ENCODE assay signal across 8 cellular contexts in the genomic region with DNA sequence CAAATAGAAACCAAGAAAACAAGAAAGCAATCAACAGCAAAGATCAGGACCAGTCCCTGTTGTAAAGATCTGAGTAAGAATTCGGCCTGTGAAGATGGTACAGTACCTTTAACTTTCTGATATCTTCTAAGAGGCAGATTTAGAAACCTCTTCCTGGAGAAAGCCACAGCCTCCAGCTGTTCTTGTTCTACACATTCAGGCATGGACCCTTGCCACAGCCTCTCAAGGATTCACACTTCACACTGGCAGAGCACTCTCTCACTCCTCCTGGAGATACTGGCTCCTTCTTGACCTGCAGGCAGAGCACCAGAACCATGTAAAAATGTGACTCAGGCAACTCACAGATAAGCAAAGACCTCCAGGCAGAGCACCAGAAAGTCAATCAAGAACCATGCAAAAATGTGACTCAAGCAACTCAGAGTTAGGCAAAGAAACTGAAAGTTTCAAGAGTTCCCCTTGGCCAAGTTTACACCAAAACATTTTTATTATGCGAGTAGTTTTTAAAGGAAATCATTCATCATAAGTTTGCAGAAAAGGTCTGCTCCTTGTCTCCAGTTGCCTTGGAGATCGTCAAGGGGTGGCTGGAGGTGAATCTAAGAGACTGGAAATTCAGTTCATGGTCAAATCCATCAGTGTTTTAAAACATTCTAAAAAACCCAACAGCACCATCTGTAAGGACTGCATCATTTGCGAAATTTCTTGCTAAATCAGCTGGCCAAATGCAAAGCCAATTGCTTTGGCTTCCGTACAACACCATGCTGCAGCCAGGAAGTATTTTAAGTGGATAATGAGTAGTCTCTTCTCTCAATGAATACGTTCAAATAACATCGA.
A peak's percentile ranks its signal among the peaks of the same experiment; 100 is the strongest.
DNase-seq lines count a peak whose midpoint lies in the region; ATAC-seq and TF ChIP-seq lines count a peak whose summit lies in the region.

No MANE protein-coding gene starts in this region.

- H2AFZ ChIP-seq in neural progenitor cell (replicated peaks) = no peak overlapping the region

- DNase-seq in HS-5 (ENCODE audit: low read depth) (peak; percentile 37), fibroblast of mammary gland (ENCODE audit: low read depth) (peak; percentile 82), sciatic nerve (ENCODE audit: low spot score) (peak; percentile 58), neural progenitor cell (ENCODE audit: low spot score) (no peak), mesothelial cell of epicardium (ENCODE audit: low spot score in 2 of 2, unreplicated experiment in 2 of 2) (no peak)
- peak; percentile 53 for DNase-seq in activated CD4-positive, alpha-beta T cell treated with anti-CD3 and anti-CD28 coated beads for 48 hours

- H3K36me3 Mint-ChIP-seq in neural progenitor cell (no peaks in the 10 kb centered on the region), mesothelial cell of epicardium (peaks cover 3% of the 10 kb centered on the region)

- no peaks in the 10 kb centered on the region for H3K9me3 ChIP-seq in neural progenitor cell (ENCODE audit: low read depth)

- H3K9ac ChIP-seq in neural progenitor cell = no peak overlapping the region

- peaks cover 15% of the 10 kb centered on the region for H3F3A ChIP-seq in neural progenitor cell (ENCODE audit: low read depth)

- H3K4me1 Mint-ChIP-seq in neural progenitor cell (peaks cover 36% of the 10 kb centered on the region), mesothelial cell of epicardium (peaks cover 61% of the 10 kb centered on the region)

- H3K27ac ChIP-seq in neural progenitor cell = no peak overlapping the region

- TF ChIP-seq CTCF in fibroblast of mammary gland (conservative IDR thresholded peaks at IDR 0.05; ENCODE audit: control insufficient read depth, insufficient read depth, low read depth, low read length) (no peak), neural progenitor cell (IDR thresholded peaks at IDR 0.05) (no peak), mesothelial cell of epicardium (IDR thresholded peaks at IDR 0.05; ENCODE audit: unreplicated experiment) (no peak)

- H3K27ac Mint-ChIP-seq in neural progenitor cell = no peak overlapping the region
- no peak overlapping the region for H3K27ac Mint-ChIP-seq in mesothelial cell of epicardium

- H3K27me3 ChIP-seq in neural progenitor cell = no peaks in the 10 kb centered on the region

- H3K4me3 Mint-ChIP-seq in neural progenitor cell = no peak overlapping the region
- H3K4me3 Mint-ChIP-seq in mesothelial cell of epicardium = no peak overlapping the region

- H3K9me3 Mint-ChIP-seq in neural progenitor cell (peaks cover 8% of the 10 kb centered on the region), mesothelial cell of epicardium (peaks cover 4% of the 10 kb centered on the region)

- H3K27me3 Mint-ChIP-seq in neural progenitor cell (ENCODE audit: insufficient read depth, low read depth) = peaks cover 5% of the 10 kb centered on the region
- H3K27me3 Mint-ChIP-seq in mesothelial cell of epicardium (ENCODE audit: low read depth) = no peaks in the 10 kb centered on the region

- no peaks in the 10 kb centered on the region for H3K36me3 ChIP-seq in neural progenitor cell

- peaks cover 44% of the 10 kb centered on the region for H3K4me1 ChIP-seq in neural progenitor cell

- H3K4me2 ChIP-seq in neural progenitor cell = no peak overlapping the region

- intact Hi-C loops in sciatic nerve (cut with DNase I) = no loop called here

- H3K4me3 ChIP-seq in GM08714 (ENCODE audit: low read length) (peak overlapping the region; percentile 65; the same call in 1 of the 2 replicates), fibroblast of mammary gland (ENCODE audit: control insufficient read depth, low read depth, low read length) (no peak overlapping the region), neural progenitor cell (no peak overlapping the region)

- ATAC-seq in GM21381 (IDR thresholded peaks at IDR 0.05; ENCODE audit: unreplicated experiment) = peak; percentile 53
- peak; percentile 82 for ATAC-seq in sciatic nerve

- no peaks in the 10 kb centered on the region for H3K79me2 ChIP-seq in neural progenitor cell (ENCODE audit: low read depth)

- H4K20me1 ChIP-seq in neural progenitor cell (ENCODE audit: low read depth) = no peaks in the 10 kb centered on the region

Comparison
In these comparisons a context has a peak if more than half of its experiments do, and no peak if none do; other contexts are left out.
1. DNase-seq: peak in HS-5 (single experiment), activated CD4-positive, alpha-beta T cell treated with anti-CD3 and anti-CD28 coated beads for 48 hours (single experiment), fibroblast of mammary gland (single experiment) and sciatic nerve (single experiment); none in neural progenitor cell (single experiment) and mesothelial cell of epicardium (0 of 2).